In genomic region chr10:110179220-110179619, GRCh38 we compare ENCODE assay signal across 28 cellular contexts.
"Had no signal": no experiment of that assay in that cellular context is flagged by ENCODE, and none has a peak within 500 bp of the region (broad histone marks: within the 10 kb centered on the region; RNA-seq: fewer than 3 reads in every experiment).

No MANE protein-coding gene starts in this region.

- H3K36me3 Mint-ChIP-seq: activated naive CD4-positive, alpha-beta T cell treated with anti-CD3 and anti-CD28 coated beads, Interleukin-2, amount 10 ng/mL, durations not matched to agents 7 days and 5 days; activated naive CD4-positive, alpha-beta T cell treated with anti-CD3 and anti-CD28 coated beads, Interleukin-2, amount 50 U/mL, for 24 hours had no signal

- ATAC-seq: activated CD8-positive, alpha-beta T cell treated with anti-CD3 and anti-CD28 coated beads, Interleukin-2, amount 10 ng/mL, durations not matched to agents 7 days and 5 days; body of pancreas had no signal

- H3K4me1 Mint-ChIP-seq: activated CD4-positive, alpha-beta memory T cell treated with anti-CD3 and anti-CD28 coated beads, Interleukin-2, amount 10 ng/mL, durations not matched to agents 7 days and 5 days had no signal

- DNase-seq: activated B cell treated with CpG ODN at 0.5 μM for 24 hours; activated CD4-positive, alpha-beta memory T cell treated with anti-CD3 and anti-CD28 coated beads, Interleukin-2, amount 10 ng/mL, durations not matched to agents 7 days and 5 days; activated CD4-positive, alpha-beta T cell treated with anti-CD3 and anti-CD28 coated beads for 4 hours; activated CD4-positive, alpha-beta T cell treated with anti-CD3 and anti-CD28 coated beads, Interleukin-2, amount 10 ng/mL, durations not matched to agents 7 days and 5 days; activated CD4-positive, alpha-beta T cell treated with anti-CD3 and anti-CD28 coated beads, Interleukin-2, amount 50 U/mL, for 48 hours; activated CD4-positive, CD25-positive, alpha-beta regulatory T cell treated with anti-CD3 and anti-CD28 coated beads, Interleukin-2, amount 50 U/mL, for 72 hours; activated CD8-positive, alpha-beta memory T cell treated with anti-CD3 and anti-CD28 coated beads, Interleukin-2, amount 50 U/mL, for 48 hours; activated CD8-positive, alpha-beta T cell treated with anti-CD3 and anti-CD28 coated beads, Interleukin-2, amount 10 ng/mL, durations not matched to agents 7 days and 5 days; activated effector memory CD4-positive, alpha-beta T cell treated with Interleukin-2 at 50 U/mL for 16 hours; activated gamma-delta T cell; activated naive CD4-positive, alpha-beta T cell treated with anti-CD3 and anti-CD28 coated beads, Interleukin-2, amount 10 ng/mL, durations not matched to agents 7 days and 5 days; activated naive CD4-positive, alpha-beta T cell treated with Interleukin-2 at 50 U/mL for 16 hours; activated T-cell treated with anti-CD3 and anti-CD28 coated beads, Interleukin-2, amount 50 U/mL, for 24 hours; activated T-cell treated with anti-CD3 and anti-CD28 coated beads, Interleukin-2, amount 50 U/mL, for 48 hours; adrenal gland; amniotic stem cell; aorta; body of pancreas; brain microvascular endothelial cell; central memory CD4-positive, alpha-beta T cell; T-helper 1 cell; T-helper 2 cell; T-helper 9 cell had no signal

- H3K4me3 Mint-ChIP-seq: activated B cell treated with CpG ODN at 0.5 μM for 24 hours; activated CD4-positive, alpha-beta memory T cell treated with anti-CD3 and anti-CD28 coated beads, Interleukin-2, amount 10 ng/mL, durations not matched to agents 7 days and 5 days; activated CD4-positive, alpha-beta T cell treated with anti-CD3 and anti-CD28 coated beads, Interleukin-2, amount 10 ng/mL, durations not matched to agents 7 days and 5 days; activated CD8-positive, alpha-beta T cell treated with anti-CD3 and anti-CD28 coated beads, Interleukin-2, amount 10 ng/mL, durations not matched to agents 7 days and 5 days; activated naive CD4-positive, alpha-beta T cell treated with anti-CD3 and anti-CD28 coated beads, Interleukin-2, amount 10 ng/mL, durations not matched to agents 7 days and 5 days; activated naive CD4-positive, alpha-beta T cell treated with anti-CD3 and anti-CD28 coated beads, Interleukin-2, amount 50 U/mL, for 24 hours; activated naive CD8-positive, alpha-beta T cell; activated T-cell treated with anti-CD3 and anti-CD28 coated beads, Interleukin-2, amount 50 U/mL, for 24 hours; T-helper 1 cell treated with Interleukin-12 subunit alpha and Interleukin-12 subunit beta and Interleukin-4 antibody, amounts not matched to agents 30 μg/mL and 1 μg/mL, for 36 hours; T-helper 2 cell treated with Interferon-gamma antibody and Interleukin-4, amounts not matched to agents 5 μg/mL and 100 μg/mL, for 36 hours had no signal

- H3K9me3 Mint-ChIP-seq: activated B cell treated with CpG ODN at 0.5 μM for 24 hours; activated CD4-positive, alpha-beta memory T cell treated with anti-CD3 and anti-CD28 coated beads, Interleukin-2, amount 10 ng/mL, durations not matched to agents 7 days and 5 days; activated CD4-positive, alpha-beta T cell treated with anti-CD3 and anti-CD28 coated beads, Interleukin-2, amount 10 ng/mL, durations not matched to agents 7 days and 5 days; activated naive CD4-positive, alpha-beta T cell treated with anti-CD3 and anti-CD28 coated beads, Interleukin-2, amount 10 ng/mL, durations not matched to agents 7 days and 5 days; activated naive CD4-positive, alpha-beta T cell treated with anti-CD3 and anti-CD28 coated beads, Interleukin-2, amount 50 U/mL, for 24 hours; activated T-cell treated with anti-CD3 and anti-CD28 coated beads, Interleukin-2, amount 50 U/mL, for 24 hours; activated T-helper 2 cell treated with anti-CD3 and anti-CD28 coated beads, Interferon-gamma antibody, Interleukin-2, Interleukin-4, amounts not matched to agents 10 μg/mL and 5 μg/mL and 100 μg/mL, durations not matched to agents 14 hours and 24 hours and 36 hours; T-helper 1 cell treated with Interleukin-12 subunit alpha and Interleukin-12 subunit beta and Interleukin-4 antibody, amounts not matched to agents 30 μg/mL and 1 μg/mL, for 36 hours; T-helper 2 cell treated with Interferon-gamma antibody and Interleukin-4, amounts not matched to agents 5 μg/mL and 100 μg/mL, for 36 hours had no signal

- H3K27ac Mint-ChIP-seq: activated B cell treated with CpG ODN at 0.5 μM for 24 hours; activated CD4-positive, alpha-beta memory T cell treated with anti-CD3 and anti-CD28 coated beads, Interleukin-2, amount 10 ng/mL, durations not matched to agents 7 days and 5 days; activated CD8-positive, alpha-beta T cell treated with anti-CD3 and anti-CD28 coated beads, Interleukin-2, amount 10 ng/mL, durations not matched to agents 7 days and 5 days; activated naive CD4-positive, alpha-beta T cell treated with anti-CD3 and anti-CD28 coated beads, Interleukin-2, amount 10 ng/mL, durations not matched to agents 7 days and 5 days; activated naive CD8-positive, alpha-beta T cell; activated T-cell treated with anti-CD3 and anti-CD28 coated beads, Interleukin-2, amount 50 U/mL, for 24 hours; activated T-helper 2 cell treated with anti-CD3 and anti-CD28 coated beads, Interferon-gamma antibody, Interleukin-2, Interleukin-4, amounts not matched to agents 10 μg/mL and 5 μg/mL and 100 μg/mL, durations not matched to agents 14 hours and 24 hours and 36 hours; T-helper 1 cell treated with Interleukin-12 subunit alpha and Interleukin-12 subunit beta and Interleukin-4 antibody, amounts not matched to agents 30 μg/mL and 1 μg/mL, for 36 hours; T-helper 2 cell treated with Interferon-gamma antibody and Interleukin-4, amounts not matched to agents 5 μg/mL and 100 μg/mL, for 36 hours had no signal
